In genomic region chr20:54215157-54215789, GRCh38 we compare ENCODE assay signal across 29 cellular contexts. TPM values are rescaled to one million over a fixed set of nuclear protein-coding genes. Genes with fewer than 3 reads are reported as not detected.
"Had no signal": no experiment of that assay in that cellular context is flagged by ENCODE, and none has a peak within 500 bp of the region (broad histone marks: within the 10 kb centered on the region; RNA-seq: fewer than 3 reads in every experiment).

No MANE protein-coding gene starts in this region.

- H3K4me1 ChIP-seq: colonic mucosa had no signal

- H3K36me3 ChIP-seq: colonic mucosa had no signal

- H3K27ac ChIP-seq: colonic mucosa, epithelial cell of prostate, esophagus squamous epithelium, left lung, lower lobe of right lung had no signal

- H3K9me3 ChIP-seq: colonic mucosa, esophagus squamous epithelium, gastrocnemius medialis, heart right ventricle, left lung, lower lobe of right lung, mucosa of descending colon had no signal

- FAIRE-seq: endometrium, islet of Langerhans, keratinocyte had no signal

- H3K4me3 ChIP-seq: colonic mucosa, esophagus squamous epithelium, gastrocnemius medialis, heart right ventricle, left lung, lower lobe of right lung, mucosa of descending colon had no signal

- ATAC-seq: effector memory CD8-positive, alpha-beta T cell; esophagus mucosa; heart right ventricle; left lung; lower lobe of right lung; mucosa of descending colon had no signal

- DNase-seq: colonic mucosa; cortex of kidney; effector CD8-positive, alpha-beta T cell; effector memory CD8-positive, alpha-beta T cell; endodermal cell; erythroblast; esophagus squamous epithelium; foreskin fibroblast; foreskin melanocyte; glutamatergic neuron; head of caudate nucleus; hippocampal formation; left cardiac atrium; left lung; left ventricle myocardium superior; lower lobe of right lung; mesenchymal stem cell; mucosa of descending colon had no signal

- H3K27me3 ChIP-seq: colonic mucosa, esophagus squamous epithelium, gastrocnemius medialis, heart right ventricle, left lung had no signal

RNA-seq across cellular contexts. Expression of gene CYP24A1, which starts 41.5 kb away (rescaled TPM):
- total RNA-seq: dermis microvascular lymphatic vessel endothelial cell, glomerular endothelial cell, heart right ventricle, left cardiac atrium, left ventricle myocardium superior, lung microvascular endothelial cell, mesenteric fat pad, mucosa of descending colon had no signal
- polyA plus RNA-seq: heart right ventricle had no signal
